ENCODE assay signal across 26 cellular contexts in the genomic region with DNA sequence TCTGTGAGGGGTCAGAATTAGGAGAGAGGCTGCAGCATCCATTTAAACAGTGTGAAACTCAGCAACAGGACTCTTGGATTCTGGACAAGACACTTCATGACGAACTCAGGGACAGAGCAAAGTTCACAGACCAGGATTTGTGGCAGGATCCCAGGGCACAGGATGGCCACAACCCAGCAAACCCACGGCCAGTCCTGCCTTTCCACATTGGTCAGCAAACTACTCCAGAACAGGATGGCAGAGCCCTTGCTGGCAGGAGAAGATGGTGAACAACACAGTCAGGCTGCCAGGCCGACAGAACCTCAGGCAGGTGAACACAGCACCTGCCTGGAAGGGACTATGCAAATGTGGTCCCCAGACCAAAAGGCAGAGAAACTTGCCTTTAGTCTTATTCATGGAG. TPM values are rescaled to one million over a fixed set of nuclear protein-coding genes. Genes with fewer than 3 reads are reported as not detected.
A peak's percentile ranks its signal among the peaks of the same experiment; 100 is the strongest.
DNase-seq lines count a peak whose midpoint lies in the region; ATAC-seq, FAIRE-seq and TF ChIP-seq lines count a peak whose summit lies in the region.
"Had no signal": no experiment of that assay in that cellular context is flagged by ENCODE, and none has a peak within 500 bp of the region (broad histone marks: within the 10 kb centered on the region; RNA-seq: fewer than 3 reads in every experiment).

No MANE protein-coding gene starts in this region.

- DNase-seq in K562 (ENCODE audit: extremely low read depth in 1 of 4, low spot score in 3 of 4) (no peak), left lung (no peak), stomach (peak; percentile 15), retina (no peak), NCI-H1092 (lab: John Stamatoyannopoulos, UW) (no peak), small intestine (no peak)
- DNase-seq: activated CD4-positive, alpha-beta T cell treated with anti-CD3 and anti-CD28 coated beads for 36 hours; CD8-positive, alpha-beta memory T cell; DND-41; effector CD4-positive, alpha-beta T cell; mammary epithelial cell; naive B cell; NCI-H2029 treated with DMSO at 0.1 percent for 48 hours; NCI-H446 treated with DMSO at 0.1 percent for 48 hours; stimulated activated CD4-positive, alpha-beta T cell treated with anti-CD3 and anti-CD28 coated beads, Interleukin-4, amount 100 ng/mL, for 1 hour had no signal

- H3K9me3 ChIP-seq in K562 (replicated peaks; ENCODE audit: control insufficient read depth, insufficient read depth, low read depth, low read length) (no peaks in the 10 kb centered on the region), left lung (peaks cover 0 to under 1% of the 10 kb centered on the region in 2 donors), stomach (no peaks in the 10 kb centered on the region), small intestine (ENCODE audit: control insufficient read depth, low read depth) (no peaks in the 10 kb centered on the region)
- H3K9me3 ChIP-seq: testis had no signal

- 15% methylated on average over 3 of the region's 3 CpGs for WGBS in K562 (ENCODE audit: insufficient coverage, low coverage, missing lambda C conversion rate)
- 43 to 63% (median 51%) methylated on average over 2 to 3 of the region's 3 CpGs for WGBS in stomach, 5 donors
- 34 to 54% (median 34%) methylated on average over 3 of the region's 3 CpGs for WGBS in small intestine, 3 donors

- H3K27ac ChIP-seq in KMS-11, result peak overlapping the region; percentile 20; the same call in 1 of the 2 replicates
- no peak overlapping the region for H3K27ac ChIP-seq in K562 (ENCODE audit: extremely low read depth, low read depth, low read length)
- no peak overlapping the region for H3K27ac ChIP-seq in left lung
- H3K27ac ChIP-seq in stomach, result peak overlapping the region in 3 of 5 donors; percentile 18 to 67 (median 37)
- H3K27ac ChIP-seq in small intestine (ENCODE audit: low read depth in 1 of 2, low read length in 1 of 2), result no peak overlapping the region
- H3K27ac ChIP-seq: RWPE1, testis had no signal

- H3K79me2 ChIP-seq in KMS-11 (ENCODE audit: insufficient read depth, low read depth) (no peaks in the 10 kb centered on the region), K562 (ENCODE audit: control insufficient read depth, insufficient read depth, low read length) (no peaks in the 10 kb centered on the region)

- H4K20me1 ChIP-seq in KMS-11 (ENCODE audit: insufficient read depth) (no peaks in the 10 kb centered on the region), K562 (replicated peaks; ENCODE audit: control insufficient read depth, insufficient read depth, low read length) (no peaks in the 10 kb centered on the region; the same call in 1 of the 2 replicates)

- in situ Hi-C loops in K562 (cut with MboI), result no loop called here

- H3K9me1 ChIP-seq in K562 (ENCODE audit: control insufficient read depth, insufficient read depth, low read length), result no peaks in the 10 kb centered on the region

- no peak overlapping the region for H2AFZ ChIP-seq in KMS-11 (ENCODE audit: low read depth)
- H2AFZ ChIP-seq in K562 (ENCODE audit: low read depth, low read length), result no peak overlapping the region

- H3K4me2 ChIP-seq in KMS-11 (peak overlapping the region; percentile 24; the same call in 1 of the 2 replicates), K562 (ENCODE audit: insufficient read depth, low read length) (no peak overlapping the region)

- H3K9ac ChIP-seq in KMS-11 (no peak overlapping the region), K562 (ENCODE audit: insufficient read depth in 1 of 2, low read depth in 2 of 2, low read length in 2 of 2) (peak overlapping the region in 1 of 2 experiments; percentile 41; a peak in 1 of 4 replicates)

- no peak for TF ChIP-seq CTCF in KMS-11 (conservative IDR thresholded peaks at IDR 0.05; ENCODE audit: low read depth, low read length)
- no peak for TF ChIP-seq CTCF in K562 (IDR thresholded peaks at IDR 0.05 in 2 of 3, conservative IDR thresholded peaks at IDR 0.05 in 1 of 3; ENCODE audit: insufficient read depth in 2 of 3, low read depth in 1 of 3, low read length in 3 of 3)
- no peak for TF ChIP-seq CTCF in left lung (IDR thresholded peaks at IDR 0.05)
- TF ChIP-seq CTCF in stomach (IDR thresholded peaks at IDR 0.05), result no peak

- H3K27me3 ChIP-seq in KMS-11 (ENCODE audit: insufficient read depth, low read depth) (no peaks in the 10 kb centered on the region), K562 (ENCODE audit: control insufficient read depth in 2 of 2, insufficient read depth in 2 of 2, low read length in 2 of 2) (no peaks in the 10 kb centered on the region), left lung (no peaks in the 10 kb centered on the region), stomach (no peaks in the 10 kb centered on the region), small intestine (ENCODE audit: control insufficient read depth in 2 of 2, insufficient read depth in 2 of 2, low read length in 2 of 2) (no peaks in the 10 kb centered on the region)
- H3K27me3 ChIP-seq: cardiac muscle cell, esophagus muscularis mucosa, testis had no signal

- no peak overlapping the region for H3K4me3 ChIP-seq in KMS-11 (IDR thresholded peaks at IDR 0.05; ENCODE audit: insufficient read depth, low read depth, low read length)
- no peak overlapping the region for H3K4me3 ChIP-seq in K562
- no peak overlapping the region for H3K4me3 ChIP-seq in left lung
- H3K4me3 ChIP-seq in stomach, result no peak overlapping the region
- no peak overlapping the region for H3K4me3 ChIP-seq in small intestine (ENCODE audit: low read depth in 1 of 2, low read length in 2 of 2)
- H3K4me3 ChIP-seq: cardiac muscle cell, esophagus muscularis mucosa, testis had no signal

- BruUV-seq in K562 (replicated peaks; lab: Mats Ljungman, UMichigan), result no TSS peak

- POLR2A ChIA-PET in K562 (lab: Yijun Ruan, JAX), result interaction anchor here (0.7 to 3.2 kb wide), 9 partner anchors 8 to 37 kb away, joined by 3 to 10 read pairs (median 4); no protein-coding TSS in a partner anchor

- CTCF ChIA-PET in K562 (lab: Yijun Ruan, JAX; ENCODE audit: low intra/inter-chr PET ratio), result no interaction called here

- no peak for TF ChIP-seq EP300 in K562 (IDR thresholded peaks at IDR 0.05; ENCODE audit: low read length)
- TF ChIP-seq EP300 in stomach (IDR thresholded peaks at IDR 0.05), result no peak

- H3K4me1 ChIP-seq in KMS-11 (ENCODE audit: low read depth, poor library complexity, severe bottlenecking) (peaks cover 57% of the 10 kb centered on the region), K562 (replicated peaks in 1 of 2; ENCODE audit: control insufficient read depth in 2 of 2, insufficient read depth in 2 of 2, low read length in 2 of 2) (peaks cover 0 to 15% of the 10 kb centered on the region in 2 experiments; a peak in 3 of 5 replicates), left lung (peaks cover 25 to 47% of the 10 kb centered on the region in 2 donors), stomach (peaks cover 5 to 61% (median 29%) of the 10 kb centered on the region in 4 donors), small intestine (ENCODE audit: control insufficient read depth in 2 of 2, insufficient read depth in 1 of 2, low read depth in 1 of 2, low read length in 1 of 2) (no peaks in the 10 kb centered on the region)

- no peak for TF ChIP-seq POLR2A in K562 (conservative IDR thresholded peaks at IDR 0.05)
- TF ChIP-seq POLR2A in stomach (IDR thresholded peaks at IDR 0.05), result no peak

- ATAC-seq in K562 (peak; percentile 39; the same call in 2 of the 3 replicates), left lung (peak; percentile 4), HG02610 (IDR thresholded peaks at IDR 0.05; ENCODE audit: unreplicated experiment) (no peak)
- ATAC-seq: HCT116 had no signal

- intact Hi-C loops in K562 (cut with micrococcal nuclease) (no loop called here), left lung (cut with DNase I) (no loop called here), stomach (cut with DNase I; ENCODE audit: low total_unique reads) (no loop called here)

- FAIRE-seq in K562 (lab: Jason Lieb, UNC), result no peak
- no peak for FAIRE-seq in small intestine (lab: Jason Lieb, UNC)
- FAIRE-seq: TTC549 had no signal

- H3K36me3 ChIP-seq in KMS-11 (ENCODE audit: insufficient read depth) (no peaks in the 10 kb centered on the region), K562 (ENCODE audit: control insufficient read depth, insufficient read depth, low read length) (0 out of 3 replicates have a peak, but pooled peaks cover 3% of the 10 kb centered on the region), left lung (no peaks in the 10 kb centered on the region), stomach (peaks cover 0 to 11% (median 5%) of the 10 kb centered on the region in 4 donors), small intestine (ENCODE audit: control insufficient read depth in 2 of 2, insufficient read depth in 2 of 2, low read length in 2 of 2) (no peaks in the 10 kb centered on the region)
- H3K36me3 ChIP-seq: cardiac muscle cell had no signal

- TF ChIP-seq RAD21 in K562 (CRISPR knock-in tag; conservative IDR thresholded peaks at IDR 0.05 in 1 of 2, IDR thresholded peaks at IDR 0.05 in 1 of 2), result no peak

RNA-seq across cellular contexts. Expression of gene VSTM4, which starts 34.4 kb away (rescaled TPM):
- total RNA-seq in K562 (2011; cell fraction: chromatin; rRNA removed; ENCODE audit: low replicate concordance), result 28.0 and 44.8 TPM in 2 replicates
- 25.3 and 25.7 TPM in 2 replicates for total RNA-seq in K562 (2011; cell fraction: nucleolus; rRNA removed)
- total RNA-seq in K562 (2011; cell fraction: nucleoplasm; rRNA removed), result 38.3 and 60.8 TPM in 2 replicates
- total RNA-seq in K562 (2014; rRNA removed) (2.3 and 3.2 TPM in 2 replicates), K562 (2014; rRNA removed; fragmentation: Illumina TruSeq; extraction: Trizol) (2.9 and 3.5 TPM in 2 replicates), K562 (2015; rRNA removed; fragmentation: Illumina TruSeq; extraction: Trizol) (1.4 and 1.5 TPM in 2 replicates), K562 (2021) (3.9 and 4.5 TPM in 2 replicates), left lung (10 to 100 TPM; 11.0 to 13.2 TPM), stomach (10 to 100 TPM in 2 of 5 donors, 1 to 10 TPM in 2, under 1 TPM in 1; 0.58 to 23.1 (median 3.8) TPM)
- polyA plus RNA-seq in K562 (2011; rRNA removed) (7.3 and 7.9 TPM in 2 replicates), K562 (2014; fragmentation: Illumina TruSeq; extraction: Trizol) (4.1 and 5.0 TPM in 2 replicates), K562 (2014; fragmentation: Nextera tagmentation; extraction: Ambion mirVana) (1 to 10 TPM; 1.0 to 1.1 TPM), K562 (2014; rRNA removed) (3.0 TPM in 2 replicates), stomach (1 to 10 TPM; 2.1 to 3.1 (median 2.1) TPM), small intestine (1 to 10 TPM in 1 of 3 donors, under 1 TPM in 1, not detected in 1; 0.81 to 2.4 TPM)
- polyA plus RNA-seq in K562 (2011; cell fraction: cytosol; rRNA removed), result 3.7 and 5.1 TPM in 2 replicates
- 7.6 and 10.0 TPM in 2 replicates for polyA plus RNA-seq in K562 (2011; cell fraction: nucleus; rRNA removed)
- polyA plus RNA-seq in K562 (2012), result 3.2 and 4.6 TPM in 2 replicates
- polyA minus RNA-seq in K562 (2011; rRNA and poly(A)+ RNA removed), result 11.4 and 12.1 TPM in 2 replicates
- 4.6 and 6.7 TPM in 2 replicates for polyA minus RNA-seq in K562 (2011; cell fraction: cytosol; rRNA and poly(A)+ RNA removed)
- polyA minus RNA-seq in K562 (2011; cell fraction: nucleus; rRNA and poly(A)+ RNA removed), result 15.8 and 17.0 TPM in 2 replicates
- polyA plus RNA-seq: CD8-positive, alpha-beta memory T cell; mammary epithelial cell had no signal

RNA-seq across cellular contexts. Expression of gene FAM170B, which starts 52.9 kb away (rescaled TPM):
- total RNA-seq in K562 (2011; cell fraction: chromatin; rRNA removed; ENCODE audit: low replicate concordance), result not detected in 2 replicates
- 0.53 TPM in 1 of 2 replicates, not detected in the other for total RNA-seq in K562 (2011; cell fraction: nucleolus; rRNA removed)
- not detected in 2 replicates for total RNA-seq in K562 (2011; cell fraction: nucleoplasm; rRNA removed)
- total RNA-seq in K562 (2014; rRNA removed) (0.24 TPM in 1 of 2 replicates, not detected in the other), K562 (2014; rRNA removed; fragmentation: Illumina TruSeq; extraction: Trizol) (not detected in 2 replicates), K562 (2015; rRNA removed; fragmentation: Illumina TruSeq; extraction: Trizol) (0.11 TPM in 2 replicates), K562 (2021) (not detected in 2 replicates), left lung (under 1 TPM in 1 of 2 donors, not detected in 1; 0.26 TPM), stomach (not detected)
- polyA plus RNA-seq in K562 (2011; rRNA removed) (0.07 TPM in 1 of 2 replicates, not detected in the other), K562 (2014; fragmentation: Illumina TruSeq; extraction: Trizol) (not detected in 2 replicates), K562 (2014; fragmentation: Nextera tagmentation; extraction: Ambion mirVana) (not detected), K562 (2014; rRNA removed) (0.13 and 0.21 TPM in 2 replicates), stomach (not detected), small intestine (not detected)
- not detected in 2 replicates for polyA plus RNA-seq in K562 (2011; cell fraction: cytosol; rRNA removed)
- 0.11 TPM in 1 of 2 replicates, not detected in the other for polyA plus RNA-seq in K562 (2011; cell fraction: nucleus; rRNA removed)
- 0.15 and 0.17 TPM in 2 replicates for polyA plus RNA-seq in K562 (2012)
- polyA minus RNA-seq in K562 (2011; rRNA and poly(A)+ RNA removed), result not detected in 2 replicates
- not detected in 2 replicates for polyA minus RNA-seq in K562 (2011; cell fraction: cytosol; rRNA and poly(A)+ RNA removed)
- polyA minus RNA-seq in K562 (2011; cell fraction: nucleus; rRNA and poly(A)+ RNA removed), result 0.22 TPM in 1 of 2 replicates, not detected in the other
- total RNA-seq: activated CD4-positive, alpha-beta T cell treated with anti-CD3 and anti-CD28 coated beads for 36 hours; activated T-helper 2 cell treated with anti-CD3 and anti-CD28 coated beads, Interferon-gamma antibody, Interleukin-2, Interleukin-4, amounts not matched to agents 10 μg/mL and 5 μg/mL and 100 μg/mL, durations not matched to agents 14 hours and 24 hours and 36 hours; cardiac muscle cell; CD8-positive, alpha-beta memory T cell; esophagus muscularis mucosa; mammary epithelial cell; skeletal muscle tissue had no signal
- polyA plus RNA-seq: adipose tissue; cardiac muscle cell; CD8-positive, alpha-beta memory T cell; mammary epithelial cell had no signal

Comparison
In these comparisons a context has a peak if more than half of its experiments do, and no peak if none do; other contexts are left out.
1. H3K27ac ChIP-seq: peak in KMS-11 (single experiment) and stomach (3 of 5); none in K562 (single experiment), left lung (0 of 2) and small intestine (0 of 2).